In genomic region chrX:111254896-111255693, GRCh38 we compare ENCODE assay signal across 27 cellular contexts. TPM values are rescaled to one million over a fixed set of nuclear protein-coding genes. Genes with fewer than 3 reads are reported as not detected.
DNase-seq lines count a peak whose midpoint lies in the region; FAIRE-seq and TF ChIP-seq lines count a peak whose summit lies in the region.
"Had no signal": no experiment of that assay in that cellular context is flagged by ENCODE, and none has a peak within 500 bp of the region (broad histone marks: within the 10 kb centered on the region; RNA-seq: fewer than 3 reads in every experiment).

No MANE protein-coding gene starts in this region.

- H3K9ac ChIP-seq in astrocyte (ENCODE audit: low read length) (no peak overlapping the region), keratinocyte (ENCODE audit: control insufficient read depth, extremely low read depth, insufficient read depth, low read length) (no peak overlapping the region)

- H4K20me1 ChIP-seq in astrocyte (ENCODE audit: insufficient read depth, low read length), result no peaks in the 10 kb centered on the region
- no peaks in the 10 kb centered on the region for H4K20me1 ChIP-seq in keratinocyte (ENCODE audit: control insufficient read depth, extremely low read depth, insufficient read depth, low read length)

- H3K27me3 ChIP-seq in astrocyte (ENCODE audit: insufficient read depth, low read length) (no peaks in the 10 kb centered on the region), keratinocyte (ENCODE audit: control insufficient read depth, extremely low read depth, insufficient read depth, low read length) (no peaks in the 10 kb centered on the region)
- H3K27me3 ChIP-seq: spleen had no signal

- no peak overlapping the region for H3K4me3 ChIP-seq in astrocyte (ENCODE audit: insufficient read depth, low read depth, low read length)
- no peak overlapping the region for H3K4me3 ChIP-seq in keratinocyte (ENCODE audit: control insufficient read depth in 2 of 3, extremely low read depth in 1 of 3, insufficient read depth in 2 of 3, low read depth in 1 of 3, low read length in 3 of 3)
- H3K4me3 ChIP-seq: spleen had no signal

- no peak for FAIRE-seq in HTR-8/SVneo (lab: Jason Lieb, UNC)
- FAIRE-seq in astrocyte (lab: Jason Lieb, UNC), result peak; percentile 97
- peak; percentile 9 for FAIRE-seq in keratinocyte (lab: Jason Lieb, UNC)

- no peak overlapping the region for H3K4me3 Mint-ChIP-seq in astrocyte (ENCODE audit: unreplicated experiment)
- H3K4me3 Mint-ChIP-seq: CD4-positive, alpha-beta memory T cell; memory B cell had no signal

- peaks cover 10% of the 10 kb centered on the region for H3K4me1 Mint-ChIP-seq in astrocyte (ENCODE audit: low read depth, unreplicated experiment)
- H3K4me1 Mint-ChIP-seq: CD4-positive, alpha-beta memory T cell; memory B cell had no signal

- H2AFZ ChIP-seq in astrocyte (ENCODE audit: low read depth, low read length) (no peak overlapping the region), keratinocyte (ENCODE audit: control insufficient read depth, low read length) (no peak overlapping the region)

- H3K27me3 Mint-ChIP-seq in astrocyte (ENCODE audit: low read depth, unreplicated experiment), result no peaks in the 10 kb centered on the region
- H3K27me3 Mint-ChIP-seq: memory B cell had no signal

- H3K27ac ChIP-seq in astrocyte (ENCODE audit: low read depth, low read length) (no peak overlapping the region), keratinocyte (ENCODE audit: control insufficient read depth, insufficient read depth, low read length) (no peak overlapping the region)
- H3K27ac ChIP-seq: spleen had no signal

- H3K79me2 ChIP-seq in astrocyte (ENCODE audit: insufficient read depth, low read length) (no peaks in the 10 kb centered on the region), keratinocyte (ENCODE audit: control insufficient read depth, insufficient read depth, low read length) (no peaks in the 10 kb centered on the region)

- H3K36me3 ChIP-seq in astrocyte (ENCODE audit: insufficient read depth, low read length), result no peaks in the 10 kb centered on the region
- no peaks in the 10 kb centered on the region for H3K36me3 ChIP-seq in keratinocyte (ENCODE audit: control insufficient read depth in 2 of 2, extremely low read depth in 1 of 2, insufficient read depth in 2 of 2, low read length in 2 of 2)
- H3K36me3 ChIP-seq: spleen had no signal

- H3K4me2 ChIP-seq in astrocyte (ENCODE audit: low read length) (no peak overlapping the region), keratinocyte (ENCODE audit: control insufficient read depth, extremely low read depth, insufficient read depth, low read depth, low read length) (no peak overlapping the region)

- H3K9me3 ChIP-seq in astrocyte (ENCODE audit: insufficient read depth, low read depth, low read length), result no peaks in the 10 kb centered on the region
- H3K9me3 ChIP-seq in keratinocyte (ENCODE audit: control insufficient read depth, low read depth, low read length), result no peaks in the 10 kb centered on the region
- H3K9me3 ChIP-seq: spleen had no signal

- DNase-seq in Daoy (ENCODE audit: low read depth), result peak; percentile 7
- peak; percentile 5 for DNase-seq in HTR-8/SVneo (ENCODE audit: insufficient read length, low spot score)
- DNase-seq in astrocyte (ENCODE audit: low read depth), result peak; percentile 5
- no peak for DNase-seq in keratinocyte (ENCODE audit: low read depth, low spot score)
- no peak for DNase-seq in stimulated activated naive CD4-positive, alpha-beta T cell treated with Interleukin-2 at 50 U/mL for 16 hours (lab: John Stamatoyannopoulos, UW)
- no peak for DNase-seq in NOMO-1 treated with DMSO at 0.1 percent for 48 hours (lab: John Stamatoyannopoulos, UW; ENCODE audit: unreplicated experiment)
- no peak for DNase-seq in NOMO-1 (lab: John Stamatoyannopoulos, UW; ENCODE audit: unreplicated experiment in 2 of 2)
- DNase-seq in NCI-H2029 (lab: John Stamatoyannopoulos, UW), result no peak
- DNase-seq: activated CD4-positive, alpha-beta T cell treated with anti-CD3 and anti-CD28 coated beads for 4 hours; activated naive CD4-positive, alpha-beta T cell treated with anti-CD3 and anti-CD28 coated beads, Interleukin-2, amount 50 U/mL, for 16 hours; activated T-cell treated with anti-CD3 and anti-CD28 coated beads, Interleukin-2, amount 50 U/mL, for 48 hours; anterior cingulate cortex; CD4-positive, alpha-beta memory T cell; foreskin melanocyte; HCEC 1CT; hypothalamus; Kasumi-1; NCI-H1092; NCI-H2107; NCI-H526; nucleus accumbens; Right ventricle myocardium superior; spleen; stimulated activated CD4-positive, alpha-beta T cell treated with anti-CD3 and anti-CD28 coated beads, Interleukin-4, amount 100 ng/mL, for 1 hour; stimulated activated naive CD8-positive, alpha-beta T cell treated with anti-CD3 and anti-CD28 coated beads, Interleukin-15, Interleukin-2, amounts not matched to agents 100 U/mL and 50 U/mL, for 24 hours had no signal

- TF ChIP-seq CTCF in astrocyte (IDR thresholded peaks at IDR 0.05; ENCODE audit: insufficient read depth, low read depth, low read length) (no peak), keratinocyte (optimal IDR thresholded peaks at IDR 0.05 in 1 of 3, IDR thresholded peaks at IDR 0.05 in 1 of 3, conservative IDR thresholded peaks at IDR 0.05 in 1 of 3; ENCODE audit: extremely low read depth in 1 of 3, insufficient read depth in 2 of 3, low read length in 3 of 3) (no peak)

- dilution Hi-C loops in keratinocyte (cut with MboI; ENCODE audit: extremely low pct_ligation_motif_present, low sequenced_read_pairs), result no loop called here

- no peaks in the 10 kb centered on the region for H3K4me1 ChIP-seq in astrocyte (ENCODE audit: insufficient read depth, low read length)
- H3K4me1 ChIP-seq in keratinocyte (ENCODE audit: control insufficient read depth, extremely low read depth, insufficient read depth, low read length), result no peaks in the 10 kb centered on the region
- H3K4me1 ChIP-seq: spleen had no signal

- H3K9me3 Mint-ChIP-seq in astrocyte (ENCODE audit: unreplicated experiment), result no peaks in the 10 kb centered on the region
- H3K9me3 Mint-ChIP-seq: CD4-positive, alpha-beta memory T cell; memory B cell had no signal

- H3K36me3 Mint-ChIP-seq in astrocyte (ENCODE audit: low read depth, unreplicated experiment), result no peaks in the 10 kb centered on the region
- H3K36me3 Mint-ChIP-seq: CD4-positive, alpha-beta memory T cell; memory B cell had no signal

- H3K9me1 ChIP-seq in keratinocyte (ENCODE audit: control insufficient read depth, extremely low read depth, insufficient read depth, low read length), result no peaks in the 10 kb centered on the region

- H3K27ac Mint-ChIP-seq in astrocyte (ENCODE audit: unreplicated experiment), result peak overlapping the region; percentile 62
- H3K27ac Mint-ChIP-seq: CD4-positive, alpha-beta memory T cell; memory B cell had no signal

RNA-seq across cellular contexts. Expression of gene CAPN6, which starts 15.2 kb away (rescaled TPM):
- not detected in 2 replicates for total RNA-seq in Daoy (2014; rRNA removed; shearing (Covaris generic))
- total RNA-seq in astrocyte, result 3.9 and 9.4 TPM in 2 replicates
- 0.03 to 0.06 TPM (median 0.03 TPM) in 3 replicates for polyA plus RNA-seq in keratinocyte
- polyA plus RNA-seq in keratinocyte (2011; ENCODE audit: low read depth), result not detected
- 0.04 TPM in 1 of 2 replicates, not detected in the other for polyA plus RNA-seq in keratinocyte (2011; cell fraction: cytosol; rRNA removed)
- polyA plus RNA-seq in keratinocyte (2011; cell fraction: nucleus; rRNA removed), result 0.03 TPM in 1 of 2 replicates, not detected in the other
- not detected in 2 replicates for polyA plus RNA-seq in keratinocyte (2012; ENCODE audit: low replicate concordance)
- not detected in 3 replicates for polyA minus RNA-seq in keratinocyte
- polyA minus RNA-seq in keratinocyte (2011; cell fraction: cytosol; rRNA and poly(A)+ RNA removed), result not detected
- polyA minus RNA-seq in keratinocyte (2011; cell fraction: nucleus; rRNA and poly(A)+ RNA removed), result not detected in 2 replicates
- total RNA-seq: CD4-positive, alpha-beta memory T cell; HT-29 had no signal
- polyA plus RNA-seq: CD4-positive, alpha-beta memory T cell had no signal

Comparison
In these comparisons a context has a peak if more than half of its experiments do, and no peak if none do; other contexts are left out.
1. DNase-seq: peak in Daoy (single experiment), HTR-8/SVneo (single experiment) and astrocyte (single experiment); none in keratinocyte (single experiment), stimulated activated naive CD4-positive, alpha-beta T cell treated with Interleukin-2 at 50 U/mL for 16 hours (single experiment), NOMO-1 treated with DMSO at 0.1 percent for 48 hours (single experiment), NOMO-1 (0 of 2) and NCI-H2029 (single experiment).